In genomic region chr16:75548456-75548855, GRCh38 we compare ENCODE assay signal across 12 cellular contexts. TPM values are rescaled to one million over a fixed set of nuclear protein-coding genes. Genes with fewer than 3 reads are reported as not detected.
"Had no signal": no experiment of that assay in that cellular context is flagged by ENCODE, and none has a peak within 500 bp of the region (broad histone marks: within the 10 kb centered on the region; RNA-seq: fewer than 3 reads in every experiment).

No MANE protein-coding gene starts in this region.

RNA-seq across cellular contexts. Expression of gene CHST5, which starts 12.5 kb away (rescaled TPM):
- total RNA-seq: activated naive CD8-positive, alpha-beta T cell treated with anti-CD3 and anti-CD28 coated beads for 36 hours; activated naive CD8-positive, alpha-beta T cell treated with anti-CD3 and anti-CD28 coated beads, Interleukin-2, amount 10 ng/mL, durations not matched to agents 7 days and 5 days; activated T-helper 1 cell treated with anti-CD3 and anti-CD28 coated beads, Interleukin-12 subunit alpha, Interleukin-12 subunit beta, Interleukin-2, Interleukin-4 antibody, amounts not matched to agents 30 ng/mL and 10 ng/mL and 1 ng/mL, durations not matched to agents 14 hours and 24 hours and 36 hours; activated T-helper 17 cell treated with anti-CD3 and anti-CD28 coated beads, Interleukin-2, amount 50 U/mL, for 72 hours; activated T-helper 2 cell treated with anti-CD3 and anti-CD28 coated beads, Interferon-gamma antibody, Interleukin-2, Interleukin-4, amounts not matched to agents 10 μg/mL and 5 μg/mL and 100 μg/mL, durations not matched to agents 14 hours and 24 hours and 36 hours; aorta; ascending aorta; body of pancreas; bronchial epithelial cell had no signal

RNA-seq across cellular contexts. Expression of gene CHST6, which starts 53.2 kb away (rescaled TPM):
- total RNA-seq: activated naive CD4-positive, alpha-beta T cell treated with anti-CD3 and anti-CD28 coated beads for 36 hours; activated naive CD4-positive, alpha-beta T cell treated with anti-CD3 and anti-CD28 coated beads, Interleukin-2, amount 50 U/mL, for 72 hours; activated T-cell treated with anti-CD3 and anti-CD28 coated beads, Interleukin-2, amount 50 U/mL, for 4 hours; activated T-helper 1 cell treated with anti-CD3 and anti-CD28 coated beads, Interleukin-12 subunit alpha, Interleukin-12 subunit beta, Interleukin-2, Interleukin-4 antibody, amounts not matched to agents 30 ng/mL and 10 ng/mL and 1 ng/mL, durations not matched to agents 14 hours and 24 hours and 36 hours; activated T-helper 17 cell treated with anti-CD3 and anti-CD28 coated beads, Interleukin-2, amount 50 U/mL, for 72 hours; activated T-helper 2 cell treated with anti-CD3 and anti-CD28 coated beads, Interferon-gamma antibody, Interleukin-2, Interleukin-4, amounts not matched to agents 10 μg/mL and 5 μg/mL and 100 μg/mL, durations not matched to agents 14 hours and 24 hours and 36 hours had no signal
